ENCODE assay signal across 13 cellular contexts in genomic region chr7:111834367-111834766, GRCh38.
DNase-seq lines count a peak whose midpoint lies in the region; TF ChIP-seq lines count a peak whose summit lies in the region.
"Had no signal": no experiment of that assay in that cellular context is flagged by ENCODE, and none has a peak within 500 bp of the region (broad histone marks: within the 10 kb centered on the region; RNA-seq: fewer than 3 reads in every experiment).

No MANE protein-coding gene starts in this region.

- peak overlapping the region; percentile 68 for H3K27ac Mint-ChIP-seq in chondrocyte (ENCODE audit: unreplicated experiment)
- H3K27ac Mint-ChIP-seq: CD8-positive, alpha-beta memory T cell; IgD-negative memory B cell had no signal

- H3K9me3 ChIP-seq in osteoblast (ENCODE audit: low read depth, low read length) (no peaks in the 10 kb centered on the region), vagina (no peaks in the 10 kb centered on the region), Peyer's patch (no peaks in the 10 kb centered on the region)
- H3K9me3 ChIP-seq: BLaER1, Caco-2 had no signal

- DNase-seq in SK-N-DZ (ENCODE audit: low spot score) (peak; percentile 9), chondrocyte (ENCODE audit: low spot score) (no peak), osteoblast (ENCODE audit: insufficient read length, low spot score, missing footprints) (no peak), vagina (ENCODE audit: extremely low spot score in 2 of 2) (no peak), hypothalamus (lab: John Stamatoyannopoulos, UW) (no peak), Peyer's patch (no peak)
- DNase-seq: Caco-2; CD8-positive, alpha-beta memory T cell; DND-41; GDM1 had no signal

- no peak overlapping the region for H3K4me3 ChIP-seq in ACC112 (ENCODE audit: low read depth, low read length)
- H3K4me3 ChIP-seq in osteoblast (ENCODE audit: insufficient read depth, low read length) = no peak overlapping the region
- no peak overlapping the region for H3K4me3 ChIP-seq in vagina
- H3K4me3 ChIP-seq in Peyer's patch = no peak overlapping the region
- H3K4me3 ChIP-seq: BLaER1 had no signal

- H3K4me2 ChIP-seq in osteoblast (ENCODE audit: insufficient read depth, low read length) = no peak overlapping the region
- H3K4me2 ChIP-seq: BLaER1 had no signal

- TF ChIP-seq POLR2A in vagina (IDR thresholded peaks at IDR 0.05) (no peak), Peyer's patch (IDR thresholded peaks at IDR 0.05) (no peak)

- H3K4me3 Mint-ChIP-seq in chondrocyte (ENCODE audit: unreplicated experiment) = no peak overlapping the region
- H3K4me3 Mint-ChIP-seq: CD8-positive, alpha-beta memory T cell; IgD-negative memory B cell had no signal

- H4K20me1 ChIP-seq in osteoblast (ENCODE audit: insufficient read depth, low read length) = no peaks in the 10 kb centered on the region
- H4K20me1 ChIP-seq: BLaER1 had no signal

- H3K36me3 ChIP-seq in ACC112 (ENCODE audit: insufficient read depth, low read length) (peaks cover 6% of the 10 kb centered on the region; the same call in 1 of the 2 replicates), osteoblast (ENCODE audit: insufficient read depth, low read length) (no peaks in the 10 kb centered on the region), vagina (peaks cover 0 to 3% of the 10 kb centered on the region in 2 donors), Peyer's patch (no peaks in the 10 kb centered on the region)
- H3K36me3 ChIP-seq: BLaER1 had no signal

- peaks cover 34% of the 10 kb centered on the region for H3K4me1 ChIP-seq in ACC112 (ENCODE audit: control insufficient read depth, insufficient read depth, low read length, unreplicated experiment)
- peaks cover 21% of the 10 kb centered on the region for H3K4me1 ChIP-seq in osteoblast (ENCODE audit: insufficient read depth, low read length)
- H3K4me1 ChIP-seq in vagina = peaks cover 5% of the 10 kb centered on the region
- H3K4me1 ChIP-seq in Peyer's patch = no peaks in the 10 kb centered on the region
- H3K4me1 ChIP-seq: BLaER1, Caco-2 had no signal

- peaks cover 29% of the 10 kb centered on the region for H3K4me1 Mint-ChIP-seq in chondrocyte (ENCODE audit: low read depth)
- H3K4me1 Mint-ChIP-seq: CD8-positive, alpha-beta memory T cell; IgD-negative memory B cell had no signal

- TF ChIP-seq CTCF in chondrocyte (IDR thresholded peaks at IDR 0.05) = no peak
- no peak for TF ChIP-seq CTCF in osteoblast (IDR thresholded peaks at IDR 0.05; ENCODE audit: extremely low read depth, low read depth, low read length)
- TF ChIP-seq CTCF in vagina (IDR thresholded peaks at IDR 0.05) = no peak
- no peak for TF ChIP-seq CTCF in Peyer's patch (IDR thresholded peaks at IDR 0.05)

- H3K36me3 Mint-ChIP-seq in chondrocyte (ENCODE audit: low read depth) = peaks cover 23% of the 10 kb centered on the region
- H3K36me3 Mint-ChIP-seq: CD8-positive, alpha-beta memory T cell had no signal

- no peak overlapping the region for H2AFZ ChIP-seq in ACC112 (ENCODE audit: low read length, unreplicated experiment)
- H2AFZ ChIP-seq in osteoblast (ENCODE audit: low read length) = no peak overlapping the region

- peaks cover 9% of the 10 kb centered on the region for H3K9me3 Mint-ChIP-seq in chondrocyte (ENCODE audit: low read depth)

- intact Hi-C loops in vagina (cut with DNase I) = no loop called here

- H3K27me3 ChIP-seq in ACC112 (ENCODE audit: insufficient read depth, low read length) (no peaks in the 10 kb centered on the region), osteoblast (ENCODE audit: insufficient read depth, low read length) (no peaks in the 10 kb centered on the region), vagina (no peaks in the 10 kb centered on the region), Peyer's patch (no peaks in the 10 kb centered on the region)
- H3K27me3 ChIP-seq: BLaER1 had no signal

- H3K27me3 Mint-ChIP-seq in chondrocyte (ENCODE audit: low read depth) = no peaks in the 10 kb centered on the region
- H3K27me3 Mint-ChIP-seq: CD8-positive, alpha-beta memory T cell; IgD-negative memory B cell had no signal

- peak overlapping the region; percentile 84 for H3K27ac ChIP-seq in ACC112 (ENCODE audit: low read depth, low read length)
- peak overlapping the region; percentile 54 for H3K27ac ChIP-seq in osteoblast (ENCODE audit: low read depth, low read length)
- no peak overlapping the region for H3K27ac ChIP-seq in vagina
- no peak overlapping the region for H3K27ac ChIP-seq in Peyer's patch
- H3K27ac ChIP-seq: BLaER1 had no signal

- H3K79me2 ChIP-seq in ACC112 (ENCODE audit: control insufficient read depth, insufficient read depth, low read length, unreplicated experiment) (no peaks in the 10 kb centered on the region), osteoblast (ENCODE audit: insufficient read depth, low read length) (no peaks in the 10 kb centered on the region)

Comparison
In these comparisons a context has a peak if more than half of its experiments do, and no peak if none do; other contexts are left out.
1. H3K27ac ChIP-seq: peak in ACC112 (single experiment) and osteoblast (single experiment); none in vagina (single experiment) and Peyer's patch (0 of 4).